10 cellular contexts compared by ENCODE assay signal in genomic region chr3:71172951-71173350, GRCh38.
DNase-seq lines count a peak whose midpoint lies in the region; ATAC-seq and TF ChIP-seq lines count a peak whose summit lies in the region.
"Had no signal": no experiment of that assay in that cellular context is flagged by ENCODE, and none has a peak within 500 bp of the region (broad histone marks: within the 10 kb centered on the region; RNA-seq: fewer than 3 reads in every experiment).

No MANE protein-coding gene starts in this region.

- H3K4me1 Mint-ChIP-seq in activated naive CD8-positive, alpha-beta T cell treated with anti-CD3 and anti-CD28 coated beads, Interleukin-2, amount 50 U/mL, for 24 hours = peaks cover 55% of the 10 kb centered on the region
- H3K4me1 Mint-ChIP-seq in stimulated activated memory B cell treated with anti-CD40 and anti-IgM and Interleukin-4, amounts not matched to agents 10 μg/mL and 1 μg/mL and 100 μg/mL, for 72 hours = peaks cover 21% of the 10 kb centered on the region
- H3K4me1 Mint-ChIP-seq in Calu3 (ENCODE audit: low read depth, unreplicated experiment) = no peaks in the 10 kb centered on the region

- H3K9ac ChIP-seq in iPS-20b (ENCODE audit: low read depth, low read length) = peak overlapping the region; percentile 47; the same call in 1 of the 2 replicates

- H3K9me3 ChIP-seq in iPS-20b (ENCODE audit: insufficient read depth, low read depth, low read length) = no peaks in the 10 kb centered on the region
- H3K9me3 ChIP-seq in mucosa of descending colon = no peaks in the 10 kb centered on the region

- DNase-seq in GM03348 (ENCODE audit: low spot score) (peak; percentile 62), Calu3 (no peak), mucosa of descending colon (no peak), NCI-H2227 (lab: John Stamatoyannopoulos, UW; ENCODE audit: unreplicated experiment) (no peak)
- DNase-seq in activated naive CD8-positive, alpha-beta T cell treated with anti-CD3 and anti-CD28 coated beads, Interleukin-2, amount 50 U/mL, for 24 hours = no peak
- DNase-seq: NCI-H2081 treated with DMSO at 0.1 percent for 48 hours, retina had no signal

- H3K27me3 ChIP-seq in iPS-20b (ENCODE audit: insufficient read depth, low read length) = no peaks in the 10 kb centered on the region

- peak overlapping the region; percentile 24 for H3K27ac Mint-ChIP-seq in activated naive CD8-positive, alpha-beta T cell treated with anti-CD3 and anti-CD28 coated beads, Interleukin-2, amount 50 U/mL, for 24 hours
- H3K27ac Mint-ChIP-seq in stimulated activated memory B cell treated with anti-CD40 and anti-IgM and Interleukin-4, amounts not matched to agents 10 μg/mL and 1 μg/mL and 100 μg/mL, for 72 hours = peak overlapping the region; percentile 15
- H3K27ac Mint-ChIP-seq in Calu3 (ENCODE audit: unreplicated experiment) = no peak overlapping the region
- H3K27ac Mint-ChIP-seq: dendritic cell treated with granulocyte-macrophage colony-stimulating factor and Interleukin-4, amounts not matched to agents 40 ng/mL and 50 ng/mL, for 4 days had no signal

- H3K4me1 ChIP-seq in iPS-20b (ENCODE audit: insufficient read depth, low read length) (peaks cover 30% of the 10 kb centered on the region), mucosa of descending colon (ENCODE audit: low read depth) (no peaks in the 10 kb centered on the region)

- BruUV-seq in Calu3 (replicated peaks; lab: Mats Ljungman, UMichigan) = no TSS peak

- no peaks in the 10 kb centered on the region for H3K36me3 ChIP-seq in iPS-20b (ENCODE audit: insufficient read depth, low read depth, low read length)
- no peaks in the 10 kb centered on the region for H3K36me3 ChIP-seq in mucosa of descending colon (ENCODE audit: low read depth)

- H3K4me3 ChIP-seq in iPS-20b (ENCODE audit: low read length) = no peak overlapping the region
- H3K4me3 ChIP-seq in mucosa of descending colon = no peak overlapping the region

- intact Hi-C loops in Calu3 (cut with micrococcal nuclease; ENCODE audit: unreplicated experiment) (no loop called here), mucosa of descending colon (cut with DNase I, micrococcal nuclease) (no loop called here)

- no peaks in the 10 kb centered on the region for H3K27me3 Mint-ChIP-seq in activated naive CD8-positive, alpha-beta T cell treated with anti-CD3 and anti-CD28 coated beads, Interleukin-2, amount 50 U/mL, for 24 hours
- H3K27me3 Mint-ChIP-seq in stimulated activated memory B cell treated with anti-CD40 and anti-IgM and Interleukin-4, amounts not matched to agents 10 μg/mL and 1 μg/mL and 100 μg/mL, for 72 hours = no peaks in the 10 kb centered on the region
- no peaks in the 10 kb centered on the region for H3K27me3 Mint-ChIP-seq in Calu3 (ENCODE audit: unreplicated experiment)
- H3K27me3 Mint-ChIP-seq: dendritic cell treated with granulocyte-macrophage colony-stimulating factor and Interleukin-4, amounts not matched to agents 40 ng/mL and 50 ng/mL, for 4 days had no signal

- H3K4me3 Mint-ChIP-seq in activated naive CD8-positive, alpha-beta T cell treated with anti-CD3 and anti-CD28 coated beads, Interleukin-2, amount 50 U/mL, for 24 hours = no peak overlapping the region
- H3K4me3 Mint-ChIP-seq in stimulated activated memory B cell treated with anti-CD40 and anti-IgM and Interleukin-4, amounts not matched to agents 10 μg/mL and 1 μg/mL and 100 μg/mL, for 72 hours = no peak overlapping the region
- no peak overlapping the region for H3K4me3 Mint-ChIP-seq in Calu3 (ENCODE audit: low read depth, unreplicated experiment)
- H3K4me3 Mint-ChIP-seq: dendritic cell treated with granulocyte-macrophage colony-stimulating factor and Interleukin-4, amounts not matched to agents 40 ng/mL and 50 ng/mL, for 4 days had no signal

- no peak overlapping the region for H3K27ac ChIP-seq in iPS-20b (ENCODE audit: low read length)

- no peaks in the 10 kb centered on the region for H3K9me3 Mint-ChIP-seq in activated naive CD8-positive, alpha-beta T cell treated with anti-CD3 and anti-CD28 coated beads, Interleukin-2, amount 50 U/mL, for 24 hours
- H3K9me3 Mint-ChIP-seq in stimulated activated memory B cell treated with anti-CD40 and anti-IgM and Interleukin-4, amounts not matched to agents 10 μg/mL and 1 μg/mL and 100 μg/mL, for 72 hours = no peaks in the 10 kb centered on the region
- H3K9me3 Mint-ChIP-seq in Calu3 (ENCODE audit: low read depth, unreplicated experiment) = no peaks in the 10 kb centered on the region
- H3K9me3 Mint-ChIP-seq: dendritic cell treated with granulocyte-macrophage colony-stimulating factor and Interleukin-4, amounts not matched to agents 40 ng/mL and 50 ng/mL, for 4 days had no signal

- CTCF ChIA-PET in Calu3 (lab: Charles Lee) = no interaction called here

- H3K36me3 Mint-ChIP-seq in activated naive CD8-positive, alpha-beta T cell treated with anti-CD3 and anti-CD28 coated beads, Interleukin-2, amount 50 U/mL, for 24 hours (ENCODE audit: low read depth) = peaks cover 36% of the 10 kb centered on the region
- peaks cover 5% of the 10 kb centered on the region for H3K36me3 Mint-ChIP-seq in stimulated activated memory B cell treated with anti-CD40 and anti-IgM and Interleukin-4, amounts not matched to agents 10 μg/mL and 1 μg/mL and 100 μg/mL, for 72 hours
- H3K36me3 Mint-ChIP-seq in Calu3 (ENCODE audit: insufficient read depth, unreplicated experiment) = no peaks in the 10 kb centered on the region

- ATAC-seq in activated naive CD8-positive, alpha-beta T cell treated with anti-CD3 and anti-CD28 coated beads, Interleukin-2, amount 50 U/mL, for 24 hours = no peak
- ATAC-seq in stimulated activated memory B cell treated with anti-CD40 and anti-IgM and Interleukin-4, amounts not matched to agents 10 μg/mL and 1 μg/mL and 100 μg/mL, for 72 hours = no peak
- ATAC-seq in mucosa of descending colon = no peak

- TF ChIP-seq CTCF in Calu3 (IDR thresholded peaks at IDR 0.05; ENCODE audit: unreplicated experiment) (no peak), mucosa of descending colon (IDR thresholded peaks at IDR 0.05) (no peak)
